Comparison of ENCODE assay signal across 9 cellular contexts in the genomic region with DNA sequence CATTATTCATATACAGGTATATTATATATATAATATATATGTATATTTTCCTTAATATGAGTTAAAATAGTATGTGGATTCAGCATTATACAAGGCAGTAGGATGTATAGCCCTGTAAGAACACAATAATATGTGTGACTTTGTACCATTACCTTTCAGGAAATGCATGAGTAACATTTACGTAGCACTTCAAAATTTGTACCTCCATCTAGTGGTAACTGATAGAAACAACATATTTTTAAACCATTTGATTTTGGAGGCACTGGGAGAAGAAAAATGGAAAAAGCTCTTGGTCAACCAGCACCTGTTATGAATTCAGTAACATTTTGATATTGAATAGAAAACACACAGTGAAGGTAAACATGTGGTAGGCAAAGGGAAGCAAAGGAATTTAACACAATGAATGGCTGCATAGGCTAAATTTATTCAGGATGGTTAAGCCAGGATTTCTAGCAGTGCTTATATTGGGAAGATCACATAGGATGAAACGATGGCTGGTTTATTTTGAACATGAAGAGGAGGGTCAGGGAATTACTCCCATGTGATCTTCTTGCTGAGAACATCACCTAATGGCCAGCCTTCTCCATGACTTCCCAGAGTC.
DNase-seq lines count a peak whose midpoint lies in the region; ATAC-seq and TF ChIP-seq lines count a peak whose summit lies in the region.
"Had no signal": no experiment of that assay in that cellular context is flagged by ENCODE, and none has a peak within 500 bp of the region (broad histone marks: within the 10 kb centered on the region; RNA-seq: fewer than 3 reads in every experiment).

No MANE protein-coding gene starts in this region.

- H3F3A ChIP-seq in SU-DHL-6 (ENCODE audit: insufficient read depth) = no peaks in the 10 kb centered on the region

- intact Hi-C loops in Right ventricle myocardium inferior (cut with DNase I) = loop anchor here (2.0 to 5.0 kb wide), 2 partner anchors 462 to 564 kb away; no protein-coding TSS in a partner anchor

- H3K9ac ChIP-seq in KMS-11 (no peak overlapping the region), SU-DHL-6 (ENCODE audit: low read length) (no peak overlapping the region)

- H3K4me1 ChIP-seq in cardiac muscle cell (ENCODE audit: low read depth) = no peaks in the 10 kb centered on the region
- H3K4me1 ChIP-seq in KMS-11 (ENCODE audit: low read depth, poor library complexity, severe bottlenecking) = peaks cover 60% of the 10 kb centered on the region

- H3K36me3 ChIP-seq in cardiac muscle cell (no peaks in the 10 kb centered on the region), KMS-11 (ENCODE audit: insufficient read depth) (no peaks in the 10 kb centered on the region), SU-DHL-6 (ENCODE audit: low read length) (no peaks in the 10 kb centered on the region)

- no peaks in the 10 kb centered on the region for H3K9me2 ChIP-seq in SU-DHL-6 (replicated peaks; ENCODE audit: insufficient read depth, low read length)

- TF ChIP-seq CTCF in cardiac muscle cell (IDR thresholded peaks at IDR 0.05; ENCODE audit: low read depth, low read length) = peak; percentile 47
- TF ChIP-seq CTCF in KMS-11 (conservative IDR thresholded peaks at IDR 0.05; ENCODE audit: low read depth, low read length) = peak; percentile 71
- peak; percentile 51 for TF ChIP-seq CTCF in SU-DHL-6 (IDR thresholded peaks at IDR 0.05; ENCODE audit: insufficient read depth, low read length, poor library complexity, severe bottlenecking)

- H2AFZ ChIP-seq in KMS-11 (ENCODE audit: low read depth) (no peak overlapping the region), SU-DHL-6 (ENCODE audit: low read depth, low read length, severe bottlenecking) (no peak overlapping the region)

- H3K79me2 ChIP-seq in KMS-11 (ENCODE audit: insufficient read depth, low read depth) (no peaks in the 10 kb centered on the region), SU-DHL-6 (ENCODE audit: insufficient read depth, low read length) (no peaks in the 10 kb centered on the region)

- no peaks in the 10 kb centered on the region for H4K20me1 ChIP-seq in KMS-11 (ENCODE audit: insufficient read depth)
- no peaks in the 10 kb centered on the region for H4K20me1 ChIP-seq in SU-DHL-6 (ENCODE audit: low read depth, low read length)

- H3K4me3 ChIP-seq in cardiac muscle cell = no peak overlapping the region
- H3K4me3 ChIP-seq in KMS-11 (IDR thresholded peaks at IDR 0.05; ENCODE audit: insufficient read depth, low read depth, low read length) = no peak overlapping the region
- H3K4me3 ChIP-seq in SU-DHL-6 (ENCODE audit: insufficient read depth, low read length, poor library complexity, severe bottlenecking) = no peak overlapping the region

- H3K9me3 ChIP-seq in cardiac muscle cell (ENCODE audit: low read depth) (no peaks in the 10 kb centered on the region), SU-DHL-6 (ENCODE audit: insufficient read depth, low read length) (no peaks in the 10 kb centered on the region)

- DNase-seq in cardiac muscle cell (ENCODE audit: low read depth in 1 of 2, low spot score in 1 of 2) (peak; percentile 44 to 64), Right ventricle myocardium inferior (ENCODE audit: missing footprints) (no peak), inferior parietal cortex (ENCODE audit: extremely low spot score) (peak; percentile 47), anterior cingulate cortex (lab: John Stamatoyannopoulos, UW) (no peak)
- DNase-seq: activated naive CD8-positive, alpha-beta T cell treated with anti-CD3 and anti-CD28 coated beads, Interleukin-2, amount 10 ng/mL, durations not matched to agents 7 days and 5 days had no signal

- H3K27ac ChIP-seq in cardiac muscle cell (no peak overlapping the region), KMS-11 (no peak overlapping the region), SU-DHL-6 (ENCODE audit: low read depth, low read length) (no peak overlapping the region)

- H3K4me2 ChIP-seq in KMS-11 = no peak overlapping the region
- no peak overlapping the region for H3K4me2 ChIP-seq in SU-DHL-6 (ENCODE audit: low read depth, low read length, poor library complexity, severe bottlenecking)

- no peak for ATAC-seq in Right ventricle myocardium inferior
- ATAC-seq in HG02840 (IDR thresholded peaks at IDR 0.05; ENCODE audit: low FRiP score, unreplicated experiment) = no peak
- ATAC-seq in GM19452 (IDR thresholded peaks at IDR 0.05; ENCODE audit: unreplicated experiment) = no peak

- no peaks in the 10 kb centered on the region for H3K27me3 ChIP-seq in cardiac muscle cell
- H3K27me3 ChIP-seq in KMS-11 (ENCODE audit: insufficient read depth, low read depth) = no peaks in the 10 kb centered on the region
- H3K27me3 ChIP-seq in SU-DHL-6 (ENCODE audit: low read length) = no peaks in the 10 kb centered on the region

Comparison
In these comparisons a context has a peak if more than half of its experiments do, and no peak if none do; other contexts are left out.
1. DNase-seq: peak in cardiac muscle cell (2 of 2) and inferior parietal cortex (single experiment); none in Right ventricle myocardium inferior (single experiment) and anterior cingulate cortex (0 of 58).
2. Peak in every context shown above with its lines, with median percentiles within 50 percentile points of each other: CTCF ChIP-seq.